In genomic region chr9:133348763-133349573, GRCh38 we compare ENCODE assay signal across 8 cellular contexts. TPM values are rescaled to one million over a fixed set of nuclear protein-coding genes. Genes with fewer than 3 reads are reported as not detected.
DNase-seq lines count a peak whose midpoint lies in the region; ATAC-seq, FAIRE-seq and TF ChIP-seq lines count a peak whose summit lies in the region.

No MANE protein-coding gene starts in this region.

- peaks cover 20% of the 10 kb centered on the region for H3K4me1 ChIP-seq in GM23338 (ENCODE audit: insufficient read depth)
- peaks cover 0 to 42% (median 19%) of the 10 kb centered on the region in 3 donors for H3K4me1 ChIP-seq in gastroesophageal sphincter
- H3K4me1 ChIP-seq in skeletal muscle satellite cell (ENCODE audit: control insufficient read depth, insufficient read depth, low read length): peaks cover 22% of the 10 kb centered on the region

- WGBS in gastroesophageal sphincter (ENCODE audit: low coverage in 1 of 2), 2 donors: 21 to 23% methylated on average over 5 to 9 of the region's 23 CpGs

- H3K27ac ChIP-seq in GM23338 (ENCODE audit: low read depth) (peak overlapping the region; percentile 96), gastroesophageal sphincter (peak overlapping the region; percentile 73 to 96 (median 92))

- no peaks in the 10 kb centered on the region; the same call in 1 of the 3 replicates for H3K9me3 Mint-ChIP-seq in GM23338

- H3K27ac Mint-ChIP-seq in GM23338: peak overlapping the region; percentile 100

- H3K9ac ChIP-seq in skeletal muscle satellite cell (ENCODE audit: low read depth, low read length): peak overlapping the region; percentile 100

- H3K4me3 Mint-ChIP-seq in GM23338: peak overlapping the region; percentile 94

- H3K27me3 Mint-ChIP-seq in GM23338 (ENCODE audit: insufficient read depth, low read depth, poor library complexity): peaks cover 28% of the 10 kb centered on the region

- H3K9me2 ChIP-seq in GM23338 (ENCODE audit: insufficient read depth): no peaks in the 10 kb centered on the region

- no peak overlapping the region for H2AFZ ChIP-seq in GM23338

- TF ChIP-seq EP300 in gastroesophageal sphincter (IDR thresholded peaks at IDR 0.05): no peak

- peaks cover 43% of the 10 kb centered on the region for H3K79me2 ChIP-seq in GM23338 (replicated peaks; ENCODE audit: insufficient read depth)

- ATAC-seq in GM23338 (no peak), gastroesophageal sphincter (no peak)

- no peaks in the 10 kb centered on the region for H3K9me3 ChIP-seq in gastroesophageal sphincter
- H3K9me3 ChIP-seq in skeletal muscle satellite cell (replicated peaks; ENCODE audit: low read length): no peaks in the 10 kb centered on the region

- no peak for TF ChIP-seq CTCF in GM23338 (conservative IDR thresholded peaks at IDR 0.05; ENCODE audit: low read depth in 2 of 2)
- no peak for TF ChIP-seq CTCF in WI38 (IDR thresholded peaks at IDR 0.05; ENCODE audit: low read depth, low read length)
- TF ChIP-seq CTCF in gastroesophageal sphincter (IDR thresholded peaks at IDR 0.05): no peak

- H3K27me3 ChIP-seq in GM23338 (ENCODE audit: insufficient read depth) (no peaks in the 10 kb centered on the region), gastroesophageal sphincter (no peaks in the 10 kb centered on the region), skeletal muscle satellite cell (ENCODE audit: control insufficient read depth, insufficient read depth, low read length) (no peaks in the 10 kb centered on the region)

- H3K4me3 ChIP-seq in GM23338 (peak overlapping the region; percentile 98), WI38 (ENCODE audit: low read depth, low read length) (peak overlapping the region; percentile 99), gastroesophageal sphincter (peak overlapping the region; percentile 80 to 91), skeletal muscle satellite cell (ENCODE audit: low read length) (peak overlapping the region; percentile 100)

- intact Hi-C loops in head of caudate nucleus (cut with DNase I): no loop called here
- intact Hi-C loops in posterior vena cava (cut with DNase I): no loop called here

- H3K4me1 Mint-ChIP-seq in GM23338: peaks cover 23% of the 10 kb centered on the region

- peaks cover 61% of the 10 kb centered on the region for H3F3A ChIP-seq in GM23338 (replicated peaks; ENCODE audit: low read depth)

- no peak for TF ChIP-seq POLR2A in gastroesophageal sphincter (IDR thresholded peaks at IDR 0.05)

- peaks cover 85% of the 10 kb centered on the region for H3K36me3 Mint-ChIP-seq in GM23338 (ENCODE audit: low read depth)

- FAIRE-seq in frontal cortex (lab: Jason Lieb, UNC): no peak

- peaks cover 52% of the 10 kb centered on the region for H4K20me1 ChIP-seq in GM23338 (replicated peaks; ENCODE audit: insufficient read depth)

- no peak for DNase-seq in GM23338 (ENCODE audit: low spot score)
- DNase-seq in frontal cortex (ENCODE audit: low spot score in 2 of 2): no peak
- no peak for DNase-seq in head of caudate nucleus
- DNase-seq in posterior vena cava (ENCODE audit: low spot score): no peak
- no peak for DNase-seq in NCI-H748 treated with DMSO at 0.1 percent for 48 hours (lab: John Stamatoyannopoulos, UW)

- H3K36me3 ChIP-seq in GM23338 (ENCODE audit: insufficient read depth) (peaks cover 42% of the 10 kb centered on the region), gastroesophageal sphincter (peaks cover 0 to 73% of the 10 kb centered on the region in 2 donors), skeletal muscle satellite cell (ENCODE audit: insufficient read depth, low read length) (peaks cover 77% of the 10 kb centered on the region)

- H3K4me2 ChIP-seq in GM23338: peak overlapping the region; percentile 99
- H3K4me2 ChIP-seq in skeletal muscle satellite cell (ENCODE audit: low read length): peak overlapping the region; percentile 99

TF ChIP-seq in GM23338, 12 proteins besides CTCF, POLR2A, EP300 and RAD21 (continues in another document):
- TF ChIP-seq EZH2 (IDR thresholded peaks at IDR 0.05; ENCODE audit: low read depth, unreplicated experiment): no peak
- no peak for TF ChIP-seq STAT1 (IDR thresholded peaks at IDR 0.05; ENCODE audit: unreplicated experiment)
- TF ChIP-seq EZH2phosphoT487 (IDR thresholded peaks at IDR 0.05; ENCODE audit: unreplicated experiment): no peak
- TF ChIP-seq ZNF114 (CRISPR knock-in tag; IDR thresholded peaks at IDR 0.05): no peak
- no peak for TF ChIP-seq NANOG (IDR thresholded peaks at IDR 0.05; ENCODE audit: borderline replicate concordance)
- TF ChIP-seq POLR2AphosphoS5 (IDR thresholded peaks at IDR 0.05; ENCODE audit: low read depth): no peak
- TF ChIP-seq, protein P1, sequence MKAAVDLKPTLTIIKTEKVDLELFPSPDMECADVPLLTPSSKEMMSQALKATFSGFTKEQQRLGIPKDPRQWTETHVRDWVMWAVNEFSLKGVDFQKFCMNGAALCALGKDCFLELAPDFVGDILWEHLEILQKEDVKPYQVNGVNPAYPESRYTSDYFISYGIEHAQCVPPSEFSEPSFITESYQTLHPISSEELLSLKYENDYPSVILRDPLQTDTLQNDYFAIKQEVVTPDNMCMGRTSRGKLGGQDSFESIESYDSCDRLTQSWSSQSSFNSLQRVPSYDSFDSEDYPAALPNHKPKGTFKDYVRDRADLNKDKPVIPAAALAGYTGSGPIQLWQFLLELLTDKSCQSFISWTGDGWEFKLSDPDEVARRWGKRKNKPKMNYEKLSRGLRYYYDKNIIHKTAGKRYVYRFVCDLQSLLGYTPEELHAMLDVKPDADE (IDR thresholded peaks at IDR 0.05): no peak
- no peak for TF ChIP-seq CREB1 (CRISPR knock-in tag; IDR thresholded peaks at IDR 0.05; ENCODE audit: low read depth)
- TF ChIP-seq JUNB (IDR thresholded peaks at IDR 0.05; ENCODE audit: unreplicated experiment): no peak
- TF ChIP-seq ZNF331 (CRISPR knock-in tag; IDR thresholded peaks at IDR 0.05; ENCODE audit: low read depth): no peak

RNA-seq across cellular contexts. Expression of gene RPL7A, which starts 0.9 kb away (rescaled TPM):
- total RNA-seq in GM23338 (2014; rRNA removed; shearing (Covaris generic)): 2,020 and 2,188 TPM in 2 replicates
- polyA plus RNA-seq in GM23338 (2016; fragmentation: Nextera tagmentation; extraction: Ambion mirVana): 1,644 and 1,788 TPM in 2 replicates
- total RNA-seq in gastroesophageal sphincter (1,000 to 10,000 TPM; 1,385 to 2,320 (median 1,660) TPM), frontal cortex (1,196 TPM), posterior vena cava (1,000 to 10,000 TPM; 1,252 to 1,287 TPM)
- 2,335 and 3,334 TPM in 2 replicates for total RNA-seq in skeletal muscle satellite cell (2012; rRNA removed)

RNA-seq across cellular contexts. Expression of gene MED22, which starts 1.0 kb away (rescaled TPM):
- total RNA-seq in GM23338 (2014; rRNA removed; shearing (Covaris generic)): 79.2 and 85.7 TPM in 2 replicates
- 20.4 and 20.9 TPM in 2 replicates for polyA plus RNA-seq in GM23338 (2016; fragmentation: Nextera tagmentation; extraction: Ambion mirVana)
- total RNA-seq in gastroesophageal sphincter (10 to 100 TPM; 25.1 to 47.3 (median 37.8) TPM), frontal cortex (15.1 TPM), posterior vena cava (10 to 100 TPM; 28.6 to 28.9 TPM)
- total RNA-seq in skeletal muscle satellite cell (2012; rRNA removed): 12.9 TPM in 2 replicates

RNA-seq across cellular contexts. Expression of gene SURF1, which starts 7.3 kb away (rescaled TPM):
- total RNA-seq in GM23338 (2014; rRNA removed; shearing (Covaris generic)): 21.6 and 39.1 TPM in 2 replicates
- polyA plus RNA-seq in GM23338 (2016; fragmentation: Nextera tagmentation; extraction: Ambion mirVana): 51.5 and 52.6 TPM in 2 replicates
- total RNA-seq in gastroesophageal sphincter (10 to 100 TPM; 46.0 to 53.4 (median 49.8) TPM), frontal cortex (13.9 TPM), posterior vena cava (10 to 100 TPM; 27.7 to 30.2 TPM)
- 15.1 and 15.5 TPM in 2 replicates for total RNA-seq in skeletal muscle satellite cell (2012; rRNA removed)

RNA-seq across cellular contexts. Expression of gene SURF2, which starts 7.4 kb away (rescaled TPM):
- 32.4 and 39.9 TPM in 2 replicates for total RNA-seq in GM23338 (2014; rRNA removed; shearing (Covaris generic))
- 100 and 104 TPM in 2 replicates for polyA plus RNA-seq in GM23338 (2016; fragmentation: Nextera tagmentation; extraction: Ambion mirVana)
- 10 to 100 TPM; 11.2 to 16.3 (median 15.3) TPM for total RNA-seq in gastroesophageal sphincter
- 16.7 and 24.5 TPM in 2 replicates for total RNA-seq in skeletal muscle satellite cell (2012; rRNA removed)
- 17.1 TPM for total RNA-seq in frontal cortex
- total RNA-seq in posterior vena cava: 10 to 100 TPM; 11.8 to 12.0 TPM

RNA-seq across cellular contexts. Expression of gene SURF6, which starts 13.0 kb away (rescaled TPM):
- total RNA-seq in GM23338 (2014; rRNA removed; shearing (Covaris generic)): 27.1 and 27.6 TPM in 2 replicates
- 15.4 and 17.6 TPM in 2 replicates for polyA plus RNA-seq in GM23338 (2016; fragmentation: Nextera tagmentation; extraction: Ambion mirVana)
- total RNA-seq in gastroesophageal sphincter (10 to 100 TPM; 22.5 to 36.3 (median 25.8) TPM), frontal cortex (18.8 TPM), posterior vena cava (10 to 100 TPM; 11.5 to 12.0 TPM)
- total RNA-seq in skeletal muscle satellite cell (2012; rRNA removed): 7.0 and 9.4 TPM in 2 replicates
